ENCODE assay signal across 33 cellular contexts in the genomic region with DNA sequence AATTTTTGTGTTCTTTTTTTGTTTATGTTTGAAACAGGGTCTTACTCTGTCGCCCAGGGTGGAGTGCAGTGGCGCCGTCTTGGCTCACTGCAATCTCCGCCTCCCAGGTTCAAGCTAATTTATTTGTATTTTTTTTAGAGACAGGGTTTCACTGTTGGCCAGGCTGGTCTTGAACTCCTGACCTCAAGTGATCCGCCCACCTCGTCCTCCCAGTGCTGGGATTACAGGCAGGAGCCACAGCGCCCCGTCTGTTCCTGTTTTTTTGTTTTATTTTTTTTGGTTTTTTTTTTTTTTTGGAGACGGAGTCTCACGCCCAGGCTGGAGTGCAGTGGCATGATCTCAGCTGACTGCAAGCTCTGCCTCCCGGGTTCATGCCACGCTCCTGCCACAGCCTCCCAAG. TPM values are rescaled to one million over a fixed set of nuclear protein-coding genes. Genes with fewer than 3 reads are reported as not detected.
"Had no signal": no experiment of that assay in that cellular context is flagged by ENCODE, and none has a peak within 500 bp of the region (broad histone marks: within the 10 kb centered on the region; RNA-seq: fewer than 3 reads in every experiment).

No MANE protein-coding gene starts in this region.

- ATAC-seq: naive thymus-derived CD8-positive, alpha-beta T cell; natural killer cell treated with Interleukin-12 subunit alpha and Interleukin-12 subunit beta and Interleukin-15 and Interleukin-18, amount 100 ng/mL, for 72 hours; psoas muscle; right cardiac atrium; sciatic nerve; stimulated activated memory B cell treated with anti-CD40 and anti-IgM and Interleukin-4, amounts not matched to agents 10 μg/mL and 1 μg/mL and 100 μg/mL, for 72 hours; stimulated activated naive CD8-positive, alpha-beta T cell treated with anti-CD3 and anti-CD28 coated beads, Interleukin-15, amount 100 ng/mL, for 72 hours; stimulated activated naive CD8-positive, alpha-beta T cell treated with anti-CD3 and anti-CD28 coated beads, Interleukin-15, Interleukin-2, amounts not matched to agents 100 U/mL and 50 U/mL, for 24 hours had no signal

- H3K9ac ChIP-seq: parathyroid adenoma had no signal

- H3K36me3 ChIP-seq: ovary, spleen, suprapubic skin, thoracic aorta, thyroid gland, tibial nerve, upper lobe of left lung, vagina had no signal

- H2AFZ ChIP-seq: parathyroid adenoma had no signal

- H3K4me3 Mint-ChIP-seq: naive thymus-derived CD8-positive, alpha-beta T cell; natural killer cell treated with Interleukin-12 subunit alpha and Interleukin-12 subunit beta and Interleukin-15 and Interleukin-18, amount 100 ng/mL, for 72 hours; nephron progenitor cell; neural crest cell; stimulated activated memory B cell treated with anti-CD40 and anti-IgM and Interleukin-4, amounts not matched to agents 10 μg/mL and 1 μg/mL and 100 μg/mL, for 72 hours; stimulated activated naive CD8-positive, alpha-beta T cell treated with anti-CD3 and anti-CD28 coated beads, Interleukin-15, amount 100 ng/mL, for 72 hours had no signal

- H3K4me1 Mint-ChIP-seq: naive thymus-derived CD8-positive, alpha-beta T cell; nephron progenitor cell; stimulated activated memory B cell treated with anti-CD40 and anti-IgM and Interleukin-4, amounts not matched to agents 10 μg/mL and 1 μg/mL and 100 μg/mL, for 72 hours; stimulated activated naive CD8-positive, alpha-beta T cell treated with anti-CD3 and anti-CD28 coated beads, Interleukin-15, amount 100 ng/mL, for 72 hours had no signal

- H3K27me3 Mint-ChIP-seq: stimulated activated naive CD8-positive, alpha-beta T cell treated with anti-CD3 and anti-CD28 coated beads, Interleukin-15, amount 100 ng/mL, for 72 hours had no signal

- H3K79me2 ChIP-seq: parathyroid adenoma had no signal

- H3K27me3 ChIP-seq: ovary, thyroid gland, upper lobe of left lung, vagina had no signal

- FAIRE-seq: urothelium cell line had no signal

- H3K4me1 ChIP-seq: parathyroid adenoma, psoas muscle, spleen, suprapubic skin, thyroid gland, tibial nerve, upper lobe of left lung, vagina had no signal

- H3K27ac ChIP-seq: ovary, parathyroid adenoma, psoas muscle, skin epidermis, spleen, suprapubic skin, thoracic aorta, thyroid gland, tibial nerve, upper lobe of left lung, vagina had no signal

- H3K4me2 ChIP-seq: smooth muscle cell had no signal

- H3K9me3 Mint-ChIP-seq: naive thymus-derived CD8-positive, alpha-beta T cell; natural killer cell treated with Interleukin-12 subunit alpha and Interleukin-12 subunit beta and Interleukin-15 and Interleukin-18, amount 100 ng/mL, for 72 hours; stimulated activated memory B cell treated with anti-CD40 and anti-IgM and Interleukin-4, amounts not matched to agents 10 μg/mL and 1 μg/mL and 100 μg/mL, for 72 hours; stimulated activated naive CD8-positive, alpha-beta T cell treated with anti-CD3 and anti-CD28 coated beads, Interleukin-15, amount 100 ng/mL, for 72 hours had no signal

- H3K27ac Mint-ChIP-seq: natural killer cell treated with Interleukin-12 subunit alpha and Interleukin-12 subunit beta and Interleukin-15 and Interleukin-18, amount 100 ng/mL, for 72 hours; nephron progenitor cell; progenitor cell of endocrine pancreas; stimulated activated memory B cell treated with anti-CD40 and anti-IgM and Interleukin-4, amounts not matched to agents 10 μg/mL and 1 μg/mL and 100 μg/mL, for 72 hours had no signal

- H3K36me3 Mint-ChIP-seq: naive thymus-derived CD8-positive, alpha-beta T cell; natural killer cell treated with Interleukin-12 subunit alpha and Interleukin-12 subunit beta and Interleukin-15 and Interleukin-18, amount 100 ng/mL, for 72 hours; stimulated activated memory B cell treated with anti-CD40 and anti-IgM and Interleukin-4, amounts not matched to agents 10 μg/mL and 1 μg/mL and 100 μg/mL, for 72 hours had no signal

- H3K4me3 ChIP-seq: ovary, psoas muscle, skin epidermis, smooth muscle cell, spleen, suprapubic skin, thoracic aorta, thyroid gland, tibial nerve, upper lobe of left lung, vagina had no signal

- DNase-seq: naive thymus-derived CD8-positive, alpha-beta T cell; nephron progenitor cell; occipital lobe; ovary; psoas muscle; right cardiac atrium; spleen; stimulated activated CD4-positive, alpha-beta T cell treated with anti-CD3 and anti-CD28 coated beads, Interleukin-12 subunit alpha, Interleukin-12 subunit beta, amount 100 ng/mL, for 4 hours; stimulated activated CD4-positive, alpha-beta T cell treated with anti-CD3 and anti-CD28 coated beads, Interleukin-1b, Interleukin-23, amount 100 ng/mL, for 48 hours; stimulated activated CD4-positive, alpha-beta T cell treated with anti-CD3 and anti-CD28 coated beads, Interleukin-4, amount 100 ng/mL, for 1 hour; stimulated activated CD4-positive, alpha-beta T cell treated with anti-CD3 and anti-CD28 coated beads, Interleukin-4, amount 100 ng/mL, for 4 hours; stimulated activated CD8-positive, alpha-beta memory T cell treated with anti-CD3 and anti-CD28 coated beads, Interleukin-4, amount 100 ng/mL, for 48 hours; stimulated activated naive CD4-positive, alpha-beta T cell; stimulated activated naive CD8-positive, alpha-beta T cell treated with anti-CD3 and anti-CD28 coated beads, Interleukin-15, amount 100 ng/mL, for 72 hours; stimulated activated naive CD8-positive, alpha-beta T cell treated with anti-CD3 and anti-CD28 coated beads, Interleukin-15, Interleukin-2, amounts not matched to agents 100 U/mL and 50 U/mL, for 24 hours; substantia nigra; thyroid gland; trophoblast cell; upper lobe of left lung had no signal

- H3K9me3 ChIP-seq: ovary, psoas muscle, spleen, suprapubic skin, thoracic aorta, thyroid gland, tibial nerve, upper lobe of left lung, vagina had no signal

RNA-seq across cellular contexts. Expression of gene PIANP, which starts 14.5 kb away (rescaled TPM):
- total RNA-seq: osteoblast, smooth muscle cell, suprapubic skin had no signal
